Comparison of ENCODE assay signal across 17 cellular contexts in genomic region chr7:144201978-144202377, GRCh38. TPM values are rescaled to one million over a fixed set of nuclear protein-coding genes. Genes with fewer than 3 reads are reported as not detected.
A peak's percentile ranks its signal among the peaks of the same experiment; 100 is the strongest.
DNase-seq lines count a peak whose midpoint lies in the region; ATAC-seq, FAIRE-seq and TF ChIP-seq lines count a peak whose summit lies in the region.
"Not testable (repeated sequence)": the region's sequence is repeated elsewhere in the genome, so short reads cannot be mapped to it uniquely, and the experiment has no call there.
"Had no signal": no experiment of that assay in that cellular context is flagged by ENCODE, and none has a peak within 500 bp of the region (broad histone marks: within the 10 kb centered on the region; RNA-seq: fewer than 3 reads in every experiment).

No MANE protein-coding gene starts in this region.

- not testable (repeated sequence) for H2AFZ ChIP-seq in GM12878 (ENCODE audit: control insufficient read depth, low read depth, low read length)

- TF ChIP-seq RAD21 in GM12878 (IDR thresholded peaks at IDR 0.05; ENCODE audit: insufficient read depth, low read depth, low read length): not testable (repeated sequence)

- not testable (repeated sequence) for H3K27ac ChIP-seq in GM12878 (ENCODE audit: control insufficient read depth, insufficient read depth)

- not testable (repeated sequence) for H3K9me3 ChIP-seq in GM12878 (replicated peaks; ENCODE audit: control insufficient read depth, insufficient read depth, low read length)

- POLR2A ChIA-PET in GM12878 (lab: Charles Lee): not testable (repeated sequence)

- ATAC-seq in GM18858 (IDR thresholded peaks at IDR 0.05; ENCODE audit: unreplicated experiment) (peak; percentile 20), GM19372 (IDR thresholded peaks at IDR 0.05; ENCODE audit: low read depth, unreplicated experiment) (peak; percentile 24), GM21528 (IDR thresholded peaks at IDR 0.05; ENCODE audit: low FRiP score, unreplicated experiment) (peak; percentile 24), HG02678 (IDR thresholded peaks at IDR 0.05; ENCODE audit: unreplicated experiment) (peak; percentile 30), HG03108 (IDR thresholded peaks at IDR 0.05; ENCODE audit: unreplicated experiment) (peak; percentile 29), GM12878 (peak; percentile 44)
- ATAC-seq in activated CD4-positive, CD25-positive, alpha-beta regulatory T cell treated with anti-CD3 and anti-CD28 coated beads, Interleukin-2, amount 50 U/mL, for 24 hours: peak; percentile 75 to 77

- H3K4me3 ChIP-seq in GM12878: not testable (repeated sequence)

- not testable (repeated sequence) for H3K9ac ChIP-seq in GM12878 (ENCODE audit: control insufficient read depth, insufficient read depth, low read length)

- CTCF ChIA-PET in GM12878 (lab: Yijun Ruan, JAX): not testable (repeated sequence)

- not testable (repeated sequence) for BruUV-seq in GM12878 (replicated peaks; lab: Mats Ljungman, UMichigan)

- TF ChIP-seq CTCF in GM12878 (IDR thresholded peaks at IDR 0.05 in 2 of 3, conservative IDR thresholded peaks at IDR 0.05 in 1 of 3; ENCODE audit: control insufficient read depth in 2 of 3, extremely low read depth in 1 of 3, insufficient read depth in 1 of 3, low read depth in 3 of 3, low read length in 3 of 3): not testable (repeated sequence)

- FAIRE-seq in GM12878 (lab: Jason Lieb, UNC): peak; percentile 86

- H3K36me3 ChIP-seq in GM12878 (ENCODE audit: control insufficient read depth in 2 of 2, insufficient read depth in 2 of 2, low read length in 1 of 2): not testable (repeated sequence)

- not testable (repeated sequence) for H3K4me1 ChIP-seq in GM12878 (ENCODE audit: control insufficient read depth, insufficient read depth, low read length)

- DNase-seq in GM12878 (ENCODE audit: low read depth, low spot score): not testable (repeated sequence)

- SMC1A ChIA-PET in GM12878 (lab: Charles Lee; ENCODE audit: uncharacterized antibody, unreplicated experiment): not testable (repeated sequence)

- no CpG with 5 or more reads among the region's 1 CpG for WGBS in GM12878 (ENCODE audit: insufficient coverage, insufficient replicate concordance, low lambda C conversion rate, missing lambda C conversion rate)

- RAD21 ChIA-PET in GM12878 (lab: Charles Lee; ENCODE audit: unreplicated experiment): not testable (repeated sequence)

- not testable (repeated sequence) for H3K27me3 ChIP-seq in GM12878 (replicated peaks in 1 of 2; ENCODE audit: control insufficient read depth in 2 of 2, insufficient read depth in 2 of 2, low read length in 1 of 2)

- in situ Hi-C loops in GM12878 (cut with MboI): not testable (repeated sequence)

- H3K79me2 ChIP-seq in GM12878 (ENCODE audit: control insufficient read depth, insufficient read depth, low read length): not testable (repeated sequence)

- H3K4me2 ChIP-seq in GM12878 (ENCODE audit: control insufficient read depth, insufficient read depth): not testable (repeated sequence)

- TF ChIP-seq EP300 in GM12878 (IDR thresholded peaks at IDR 0.05; ENCODE audit: borderline replicate concordance in 1 of 2, control insufficient read depth in 1 of 2, low read depth in 2 of 2, low read length in 2 of 2): not testable (repeated sequence)

- intact Hi-C loops in GM12878 (cut with micrococcal nuclease; ENCODE audit: unreplicated experiment): not testable (repeated sequence)

- not testable (repeated sequence) for TF ChIP-seq POLR2A in GM12878 (IDR thresholded peaks at IDR 0.05; ENCODE audit: low read depth, low read length)

- H4K20me1 ChIP-seq in GM12878 (ENCODE audit: control insufficient read depth, insufficient read depth): not testable (repeated sequence)

RNA-seq across cellular contexts. Expression of gene ARHGEF35, which starts 6.3 kb away (rescaled TPM):
- 3.8 and 4.8 TPM in 2 replicates for total RNA-seq in GM12878 (2013; cell fraction: nucleolus; rRNA removed)
- total RNA-seq in GM12878 (2014; rRNA removed) (2.4 and 2.9 TPM in 2 replicates), GM12878 (2014; rRNA removed; fragmentation: Illumina TruSeq; extraction: Trizol) (7.5 and 7.6 TPM in 2 replicates), GM12878 (2021) (8.8 and 9.7 TPM in 2 replicates)
- 2.3 TPM for polyA plus RNA-seq in GM12878 (2011; ENCODE audit: low read depth)
- polyA plus RNA-seq in GM12878 (2011; rRNA removed) (0.39 and 0.88 TPM in 2 replicates), GM12878 (2014; fragmentation: Illumina TruSeq; extraction: Trizol) (9.2 and 10.8 TPM in 2 replicates), GM12878 (2014; fragmentation: Nextera tagmentation; extraction: Ambion mirVana) (1 to 10 TPM; 1.1 to 1.6 TPM), GM12878 (2014; rRNA removed) (3.4 and 3.7 TPM in 2 replicates), GM12878 (2016; fragmentation: Nextera tagmentation; extraction: Ambion mirVana) (1 to 10 TPM; 5.7 to 6.6 TPM)
- polyA plus RNA-seq in GM12878 (2011; cell fraction: cytosol; rRNA removed): 0.16 and 0.17 TPM in 2 replicates
- 0.16 TPM in 1 of 2 replicates, not detected in the other for polyA plus RNA-seq in GM12878 (2011; cell fraction: nucleus; rRNA removed)
- 2.3 and 3.2 TPM in 2 replicates for polyA plus RNA-seq in GM12878 (2012)
- polyA minus RNA-seq in GM12878 (2011; rRNA and poly(A)+ RNA removed): 0.07 and 0.41 TPM in 2 replicates
- polyA minus RNA-seq in GM12878 (2011; cell fraction: cytosol; rRNA and poly(A)+ RNA removed): not detected in 2 replicates
- not detected in 2 replicates for polyA minus RNA-seq in GM12878 (2011; cell fraction: nucleus; rRNA and poly(A)+ RNA removed)
- total RNA-seq: lung microvascular endothelial cell, MCF 10A had no signal

RNA-seq across cellular contexts. Expression of gene CTAGE4, which starts 18.7 kb away (rescaled TPM):
- total RNA-seq in GM12878 (2013; cell fraction: nucleolus; rRNA removed): 9.8 and 10.1 TPM in 2 replicates
- total RNA-seq in GM12878 (2014; rRNA removed) (1.2 and 1.6 TPM in 2 replicates), GM12878 (2014; rRNA removed; fragmentation: Illumina TruSeq; extraction: Trizol) (0.94 and 1.2 TPM in 2 replicates), GM12878 (2021) (1.3 and 1.5 TPM in 2 replicates)
- 0.80 TPM for polyA plus RNA-seq in GM12878 (2011; ENCODE audit: low read depth)
- polyA plus RNA-seq in GM12878 (2011; rRNA removed) (1.0 and 1.2 TPM in 2 replicates), GM12878 (2014; fragmentation: Illumina TruSeq; extraction: Trizol) (1.5 and 2.2 TPM in 2 replicates), GM12878 (2014; fragmentation: Nextera tagmentation; extraction: Ambion mirVana) (under 1 TPM; 0.09 to 0.21 TPM), GM12878 (2014; rRNA removed) (1.0 and 1.8 TPM in 2 replicates), GM12878 (2016; fragmentation: Nextera tagmentation; extraction: Ambion mirVana) (under 1 TPM in 1 of 2 experiments, not detected in 1; 0.90 TPM)
- polyA plus RNA-seq in GM12878 (2011; cell fraction: cytosol; rRNA removed): 0.38 and 0.40 TPM in 2 replicates
- 3.2 and 4.4 TPM in 2 replicates for polyA plus RNA-seq in GM12878 (2011; cell fraction: nucleus; rRNA removed)
- 0.28 and 0.60 TPM in 2 replicates for polyA plus RNA-seq in GM12878 (2012)
- 1.1 and 1.2 TPM in 2 replicates for polyA minus RNA-seq in GM12878 (2011; rRNA and poly(A)+ RNA removed)
- not detected in 2 replicates for polyA minus RNA-seq in GM12878 (2011; cell fraction: cytosol; rRNA and poly(A)+ RNA removed)
- 2.7 and 3.3 TPM in 2 replicates for polyA minus RNA-seq in GM12878 (2011; cell fraction: nucleus; rRNA and poly(A)+ RNA removed)
- total RNA-seq: B cell, dermis microvascular lymphatic vessel endothelial cell, lung microvascular endothelial cell had no signal
- polyA plus RNA-seq: SK-N-SH had no signal

RNA-seq across cellular contexts. Expression of gene OR2A42, which starts 37.4 kb away (rescaled TPM):
- 0.06 and 0.12 TPM in 2 replicates for total RNA-seq in GM12878 (2013; cell fraction: nucleolus; rRNA removed)
- total RNA-seq in GM12878 (2014; rRNA removed): under 0.01 TPM in 1 of 2 replicates, not detected in the other
- total RNA-seq in GM12878 (2014; rRNA removed; fragmentation: Illumina TruSeq; extraction: Trizol): 0.05 TPM in 1 of 2 replicates, not detected in the other
- total RNA-seq in GM12878 (2021): not detected in 2 replicates
- polyA plus RNA-seq in GM12878 (2011; ENCODE audit: low read depth): not detected
- not detected in 2 replicates for polyA plus RNA-seq in GM12878 (2011; rRNA removed)
- not detected in 2 replicates for polyA plus RNA-seq in GM12878 (2011; cell fraction: cytosol; rRNA removed)
- polyA plus RNA-seq in GM12878 (2011; cell fraction: nucleus; rRNA removed): not detected in 2 replicates
- polyA plus RNA-seq in GM12878 (2012): 0.13 and 0.14 TPM in 2 replicates
- 0.04 TPM in 1 of 2 replicates, not detected in the other for polyA plus RNA-seq in GM12878 (2014; fragmentation: Illumina TruSeq; extraction: Trizol)
- under 1 TPM; 0.02 to 0.06 TPM for polyA plus RNA-seq in GM12878 (2014; fragmentation: Nextera tagmentation; extraction: Ambion mirVana)
- polyA plus RNA-seq in GM12878 (2014; rRNA removed): not detected in 2 replicates
- under 1 TPM; 0.32 to 0.42 TPM for polyA plus RNA-seq in GM12878 (2016; fragmentation: Nextera tagmentation; extraction: Ambion mirVana)
- not detected in 2 replicates for polyA minus RNA-seq in GM12878 (2011; rRNA and poly(A)+ RNA removed)
- not detected in 2 replicates for polyA minus RNA-seq in GM12878 (2011; cell fraction: cytosol; rRNA and poly(A)+ RNA removed)
- not detected in 2 replicates for polyA minus RNA-seq in GM12878 (2011; cell fraction: nucleus; rRNA and poly(A)+ RNA removed)
- total RNA-seq: dermis microvascular lymphatic vessel endothelial cell, esophagus mucosa, left colon, lung microvascular endothelial cell, MCF 10A, psoas muscle, Right ventricle myocardium inferior, tibial nerve had no signal
- polyA plus RNA-seq: SK-N-SH had no signal

Comparison
In these comparisons a context has a peak if more than half of its experiments do, and no peak if none do; other contexts are left out.
1. ATAC-seq: peak in every context shown above with its lines; median percentile 76 in activated CD4-positive, CD25-positive, alpha-beta regulatory T cell treated with anti-CD3 and anti-CD28 coated beads, Interleukin-2, amount 50 U/mL, for 24 hours; 44 in GM12878; 30 in HG02678; 29 in HG03108; 24 in GM19372; 24 in GM21528; 20 in GM18858.